In genomic region chr17:2123467-2124251, GRCh38 we compare ENCODE assay signal across 8 cellular contexts.
DNase-seq lines count a peak whose midpoint lies in the region; ATAC-seq and TF ChIP-seq lines count a peak whose summit lies in the region.

No MANE protein-coding gene starts in this region.

- H3K79me2 ChIP-seq in PC-3 (ENCODE audit: low read length), result no peaks in the 10 kb centered on the region

- intact Hi-C loops in CD14-positive monocyte (cut with micrococcal nuclease) (loop anchor here (2.0 to 5.0 kb wide), 4 partner anchors 34 to 66 kb away; partner anchors contain the start of gene HIC1 (in 2 of the 2)), PC-3 (cut with micrococcal nuclease) (no loop called here)

- H3K9me3 Mint-ChIP-seq in CD14-positive monocyte (peaks cover 0 to 4% (median 0%) of the 10 kb centered on the region in 7 donors), mesothelial cell of epicardium (peaks cover 3% of the 10 kb centered on the region)

- no peak overlapping the region for H2AFZ ChIP-seq in PC-3 (ENCODE audit: low read length)

- no peaks in the 10 kb centered on the region for H3K9me2 ChIP-seq in PC-3 (replicated peaks; ENCODE audit: low read length)

- H3K36me3 Mint-ChIP-seq in CD14-positive monocyte, result peaks cover 18 to 19% of the 10 kb centered on the region in 2 donors
- H3K36me3 Mint-ChIP-seq in mesothelial cell of epicardium, result peaks cover 24% of the 10 kb centered on the region

- POLR2A ChIA-PET in PC-3 (lab: Charles Lee; ENCODE audit: unreplicated experiment), result no interaction called here

- H3K4me1 Mint-ChIP-seq in CD14-positive monocyte, result peaks cover 50% of the 10 kb centered on the region
- H3K4me1 Mint-ChIP-seq in mesothelial cell of epicardium, result peaks cover 31% of the 10 kb centered on the region

- H3K27me3 Mint-ChIP-seq in CD14-positive monocyte (ENCODE audit: low read depth in 3 of 3) (no peaks in the 10 kb centered on the region), mesothelial cell of epicardium (ENCODE audit: low read depth) (no peaks in the 10 kb centered on the region)

- peak overlapping the region; percentile 71 to 95 (median 94) for H3K27ac Mint-ChIP-seq in CD14-positive monocyte
- peak overlapping the region; percentile 92 for H3K27ac Mint-ChIP-seq in mesothelial cell of epicardium

- H3K4me1 ChIP-seq in PC-3 (ENCODE audit: insufficient read depth, low read length), result no peaks in the 10 kb centered on the region

- H3K27me3 ChIP-seq in PC-3 (ENCODE audit: low read length), result no peaks in the 10 kb centered on the region

- H3K27ac ChIP-seq in PC-3 (ENCODE audit: low read length), result no peak overlapping the region

- no peaks in the 10 kb centered on the region for H4K20me1 ChIP-seq in PC-3 (ENCODE audit: low read length)

- DNase-seq in CD14-positive monocyte (ENCODE audit: low spot score) (peak; percentile 57), MV-4-11 (lab: John Stamatoyannopoulos, UW) (peak; percentile 84), choroid plexus epithelial cell (ENCODE audit: low read depth) (peak; percentile 47), mesothelial cell of epicardium (ENCODE audit: low spot score in 2 of 2, unreplicated experiment in 2 of 2) (no peak), PC-3 (no peak), T-helper 9 cell (no peak)

- no peaks in the 10 kb centered on the region for H3K9me3 ChIP-seq in PC-3 (ENCODE audit: low read length)

- H3K9ac ChIP-seq in PC-3 (ENCODE audit: low read length), result no peak overlapping the region

- H3F3A ChIP-seq in PC-3 (ENCODE audit: low read length, unreplicated experiment), result no peaks in the 10 kb centered on the region

- H3K4me3 ChIP-seq in choroid plexus epithelial cell (ENCODE audit: low read depth, low read length) (no peak overlapping the region), PC-3 (ENCODE audit: low read length) (no peak overlapping the region)

- H3K36me3 ChIP-seq in PC-3 (ENCODE audit: low read depth, low read length), result no peaks in the 10 kb centered on the region

- CTCF ChIA-PET in PC-3 (lab: Charles Lee), result no interaction called here

- H3K4me3 Mint-ChIP-seq in CD14-positive monocyte, result peak overlapping the region; percentile 65 to 92
- no peak overlapping the region for H3K4me3 Mint-ChIP-seq in mesothelial cell of epicardium

- no peak overlapping the region for H3K4me2 ChIP-seq in PC-3 (ENCODE audit: low read length)

- no TSS peak for BruUV-seq in PC-3 (replicated peaks; lab: Mats Ljungman, UMichigan)

- ATAC-seq in PC-3 (no peak), GM21723 (IDR thresholded peaks at IDR 0.05; ENCODE audit: unreplicated experiment) (no peak), GM21447 (IDR thresholded peaks at IDR 0.05; ENCODE audit: unreplicated experiment) (no peak)

- TF ChIP-seq CTCF in CD14-positive monocyte (IDR thresholded peaks at IDR 0.05) (no peak), choroid plexus epithelial cell (conservative IDR thresholded peaks at IDR 0.05; ENCODE audit: low read depth, low read length) (no peak), mesothelial cell of epicardium (IDR thresholded peaks at IDR 0.05; ENCODE audit: unreplicated experiment) (no peak), PC-3 (conservative IDR thresholded peaks at IDR 0.05; ENCODE audit: low read depth, low read length) (no peak)

Comparison
In these comparisons a context has a peak if more than half of its experiments do, and no peak if none do; other contexts are left out.
1. DNase-seq: peak in CD14-positive monocyte (single experiment), MV-4-11 (single experiment) and choroid plexus epithelial cell (single experiment); none in mesothelial cell of epicardium (0 of 2), PC-3 (single experiment) and T-helper 9 cell (single experiment).